25 cellular contexts compared by ENCODE assay signal in the genomic region with DNA sequence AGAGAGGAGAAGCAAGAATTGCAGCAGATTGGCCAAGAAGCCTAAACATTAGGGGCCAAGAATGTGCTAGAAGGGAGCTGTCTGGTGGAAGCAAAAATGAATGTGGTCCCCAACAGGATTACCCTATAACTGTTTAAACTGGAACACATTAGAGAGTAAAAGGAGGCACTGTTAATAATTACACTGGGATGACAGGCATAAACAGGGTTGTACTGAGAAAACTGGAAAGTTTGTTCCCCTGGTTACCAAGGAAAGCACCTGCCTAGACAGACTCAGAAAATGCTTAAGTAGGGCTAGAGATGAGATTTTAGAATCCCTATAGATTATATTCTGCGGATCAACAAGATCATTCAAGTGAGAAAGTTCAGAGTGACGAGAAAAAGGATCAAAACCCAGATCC.
A peak's percentile ranks its signal among the peaks of the same experiment; 100 is the strongest.
DNase-seq lines count a peak whose midpoint lies in the region; ATAC-seq and FAIRE-seq lines count a peak whose summit lies in the region.
"Had no signal": no experiment of that assay in that cellular context is flagged by ENCODE, and none has a peak within 500 bp of the region (broad histone marks: within the 10 kb centered on the region; RNA-seq: fewer than 3 reads in every experiment).

No MANE protein-coding gene starts in this region.

- intact Hi-C loops in Right ventricle myocardium superior (cut with DNase I), result loop anchor here (10.0 kb wide), 1 partner anchor 252 kb away; no protein-coding TSS in a partner anchor

- ATAC-seq in GM19452 (IDR thresholded peaks at IDR 0.05; ENCODE audit: unreplicated experiment), result peak; percentile 27
- ATAC-seq in HG03159 (IDR thresholded peaks at IDR 0.05; ENCODE audit: unreplicated experiment), result peak; percentile 39
- ATAC-seq in Right ventricle myocardium superior (ENCODE audit: poor library complexity), result no peak
- ATAC-seq: body of pancreas; lower lobe of right lung; naive thymus-derived CD8-positive, alpha-beta T cell; psoas muscle; stimulated activated naive B cell treated with anti-CD40 and anti-IgM and Interleukin-4, amounts not matched to agents 10 μg/mL and 1 μg/mL and 100 μg/mL, for 72 hours had no signal

- peak; percentile 82 for FAIRE-seq in islet of Langerhans (lab: Jason Lieb, UNC)
- FAIRE-seq: H1 had no signal

- in situ Hi-C loops in ACHN (cut with HindIII; ENCODE audit: low pct_ligation_motif_present, low pct_unique_long_range_greater_than_20kb, low sequenced_read_pairs), result no loop called here

- DNase-seq in ACHN (peak; percentile 8), Right ventricle myocardium superior (no peak), germinal center (ENCODE audit: low spot score) (no peak), NCI-H1417 (lab: John Stamatoyannopoulos, UW) (no peak), NCI-H2171 (lab: John Stamatoyannopoulos, UW) (no peak)
- DNase-seq: 8988T; activated CD4-positive, alpha-beta T cell treated with anti-CD3 and anti-CD28 coated beads, Interleukin-2, amount 50 U/mL, for 4 hours; activated naive CD4-positive, alpha-beta T cell treated with Interleukin-2 at 50 U/mL for 16 hours; dorsolateral prefrontal cortex; islet precursor cell; lower lobe of right lung; naive thymus-derived CD8-positive, alpha-beta T cell; NCI-H1930; NCI-H526; NK-92 treated with Interleukin-12 subunit alpha and Interleukin-12 subunit beta, amount 100 ng/mL, for 24 hours; occipital lobe; psoas muscle; stimulated activated CD4-positive, alpha-beta T cell treated with anti-CD3 and anti-CD28 coated beads, Interleukin-15, amount 100 ng/mL, for 24 hours; stimulated activated naive B cell treated with anti-CD40 and anti-IgM and Interleukin-4, amounts not matched to agents 10 μg/mL and 1 μg/mL and 100 μg/mL, for 72 hours; T1000 had no signal
